In genomic region chr10:102450124-102450373, GRCh38 we compare ENCODE assay signal across 1 cellular context.
TF ChIP-seq lines count a peak whose summit lies in the region.

No MANE protein-coding gene starts in this region.

TF ChIP-seq in H1, 55 proteins besides CTCF, POLR2A, EP300 and RAD21:
- TF ChIP-seq CHD7 (IDR thresholded peaks at IDR 0.05; ENCODE audit: insufficient replicate concordance, low read length) (no peak), SIN3A (conservative IDR thresholded peaks at IDR 0.05 in 1 of 2, IDR thresholded peaks at IDR 0.05 in 1 of 2; ENCODE audit: low read depth in 1 of 2, low read length in 2 of 2) (0 out of 4 replicates have a peak, but pooled peaks of 1 of the 2 experiments have one; percentile 80), CBX8 (IDR thresholded peaks at IDR 0.05; ENCODE audit: borderline replicate concordance, low read depth, low read length) (no peak), PHF8 (conservative IDR thresholded peaks at IDR 0.05; ENCODE audit: low read depth, low read length) (0 out of 2 replicates have a peak, but pooled peaks have one; percentile 37), FOSL1 (IDR thresholded peaks at IDR 0.05; ENCODE audit: insufficient read depth, low read depth, low read length) (no peak), EZH2 (IDR thresholded peaks at IDR 0.05; ENCODE audit: low read depth, low read length, severe bottlenecking) (no peak), ZNF274 (IDR thresholded peaks at IDR 0.05; ENCODE audit: borderline replicate concordance, extremely low read depth, low read length) (no peak), ASH2L (IDR thresholded peaks at IDR 0.05; ENCODE audit: low read length) (peak; percentile 5), SP4 (IDR thresholded peaks at IDR 0.05; ENCODE audit: low read length) (no peak), POLR2AphosphoS5 (IDR thresholded peaks at IDR 0.05; ENCODE audit: low read depth, low read length) (peak; percentile 68), NANOG (IDR thresholded peaks at IDR 0.05; ENCODE audit: insufficient read depth, low read depth, low read length, poor library complexity, severe bottlenecking) (no peak), CHD2 (IDR thresholded peaks at IDR 0.05; ENCODE audit: low read length) (no peak), ATF2 (IDR thresholded peaks at IDR 0.05; ENCODE audit: low read length) (no peak), POU5F1 (IDR thresholded peaks at IDR 0.05; ENCODE audit: low read depth, low read length) (no peak), MAFK (IDR thresholded peaks at IDR 0.05; ENCODE audit: low read depth, low read length) (no peak), RXRA (IDR thresholded peaks at IDR 0.05; ENCODE audit: insufficient read depth, low read depth, low read length) (no peak), SP2 (IDR thresholded peaks at IDR 0.05; ENCODE audit: low read length) (no peak), SIX5 (IDR thresholded peaks at IDR 0.05; ENCODE audit: low read depth, low read length) (no peak), GABPA (IDR thresholded peaks at IDR 0.05; ENCODE audit: borderline replicate concordance, insufficient read depth, low read length) (no peak), HDAC6 (IDR thresholded peaks at IDR 0.05; ENCODE audit: low read depth, low read length) (no peak)
